In the genomic region with DNA sequence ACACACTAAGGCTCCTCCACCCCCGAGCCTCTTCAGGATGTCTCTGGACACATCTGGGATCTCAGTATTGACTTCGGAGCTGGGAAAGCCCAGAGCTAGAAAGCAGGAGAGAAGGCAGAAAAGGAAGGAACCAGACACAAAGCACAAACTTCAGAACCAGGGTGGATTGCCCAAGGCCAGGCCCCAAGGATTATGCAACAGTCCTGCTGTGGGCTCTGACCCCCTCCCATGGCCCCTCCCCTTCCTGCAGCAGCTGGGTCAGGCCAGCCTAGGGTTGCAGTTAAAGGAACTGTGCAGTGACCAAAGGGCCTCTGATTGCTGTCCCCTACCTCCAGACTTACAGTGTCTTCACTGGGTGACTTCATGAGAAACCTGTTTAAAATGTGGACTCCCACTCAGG, we compare ENCODE assay signal across 1 cellular context.
A peak's percentile ranks its signal among the peaks of the same experiment; 100 is the strongest.
TF ChIP-seq lines count a peak whose summit lies in the region.

No MANE protein-coding gene starts in this region.

TF ChIP-seq in HepG2, 621 proteins besides CTCF, POLR2A, EP300 and RAD21 (continued from another document and continues in another):
- TF ChIP-seq, protein P1, sequence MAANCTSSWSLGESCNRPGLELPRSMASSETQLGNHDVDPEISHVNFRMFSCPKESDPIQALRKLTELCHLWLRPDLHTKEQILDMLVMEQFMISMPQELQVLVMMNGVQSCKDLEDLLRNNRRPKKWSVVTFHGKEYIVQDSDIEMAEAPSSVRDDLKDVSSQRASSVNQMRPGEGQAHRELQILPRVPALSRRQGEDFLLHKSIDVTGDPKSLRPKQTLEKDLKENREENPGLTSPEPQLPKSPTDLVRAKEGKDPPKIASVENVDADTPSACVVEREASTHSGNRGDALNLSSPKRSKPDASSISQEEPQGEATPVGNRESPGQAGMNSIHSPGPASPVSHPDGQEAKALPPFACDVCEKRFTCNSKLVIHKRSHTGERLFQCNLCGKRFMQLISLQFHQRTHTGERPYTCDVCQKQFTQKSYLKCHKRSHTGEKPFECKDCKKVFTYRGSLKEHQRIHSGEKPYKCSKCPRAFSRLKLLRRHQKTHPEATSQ (CRISPR knock-in tag; IDR thresholded peaks at IDR 0.05; ENCODE audit: borderline replicate concordance), result 0 out of 2 replicates have a peak, but pooled peaks have one; percentile 81
- TF ChIP-seq, protein P2, sequence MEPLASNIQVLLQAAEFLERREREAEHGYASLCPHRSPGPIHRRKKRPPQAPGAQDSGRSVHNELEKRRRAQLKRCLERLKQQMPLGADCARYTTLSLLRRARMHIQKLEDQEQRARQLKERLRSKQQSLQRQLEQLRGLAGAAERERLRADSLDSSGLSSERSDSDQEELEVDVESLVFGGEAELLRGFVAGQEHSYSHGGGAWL (CRISPR knock-in tag; IDR thresholded peaks at IDR 0.05), result no peak
- TF ChIP-seq CREM (IDR thresholded peaks at IDR 0.05) (no peak), CREM (CRISPR knock-in tag; IDR thresholded peaks at IDR 0.05) (no peak), HNRNPH1 (optimal IDR thresholded peaks at IDR 0.05; ENCODE audit: low read depth, low read length) (no peak), POLR2G (IDR thresholded peaks at IDR 0.05; ENCODE audit: low read depth, low read length) (0 out of 2 replicates have a peak, but pooled peaks have one; percentile 44), ISX (CRISPR knock-in tag; conservative IDR thresholded peaks at IDR 0.05) (no peak), MIER3 (CRISPR knock-in tag; IDR thresholded peaks at IDR 0.05; ENCODE audit: borderline replicate concordance) (peak; percentile 49; the same call in 1 of the 2 replicates), MZF1 (CRISPR knock-in tag; IDR thresholded peaks at IDR 0.05; ENCODE audit: borderline replicate concordance) (no peak), ZNF781 (CRISPR knock-in tag; IDR thresholded peaks at IDR 0.05; ENCODE audit: borderline replicate concordance, not compliant biosample characterization) (no peak), FOXK2 (IDR thresholded peaks at IDR 0.05) (no peak), RNF2 (conservative IDR thresholded peaks at IDR 0.05; ENCODE audit: low read depth) (no peak), ZBTB3 (CRISPR knock-in tag; IDR thresholded peaks at IDR 0.05; ENCODE audit: borderline replicate concordance, low read depth) (no peak), ETV5 (CRISPR knock-in tag; IDR thresholded peaks at IDR 0.05; ENCODE audit: borderline replicate concordance) (peak; percentile 81), ZSCAN22 (CRISPR knock-in tag; IDR thresholded peaks at IDR 0.05) (no peak), ZNF138 (CRISPR knock-in tag; IDR thresholded peaks at IDR 0.05; ENCODE audit: low read depth) (no peak), RARG (CRISPR knock-in tag; IDR thresholded peaks at IDR 0.05; ENCODE audit: low read depth) (no peak), SUZ12 (IDR thresholded peaks at IDR 0.05; ENCODE audit: low read depth, low read length) (no peak), IRX3 (CRISPR knock-in tag; IDR thresholded peaks at IDR 0.05; ENCODE audit: borderline replicate concordance, low read depth) (no peak), JUNB (CRISPR knock-in tag; IDR thresholded peaks at IDR 0.05; ENCODE audit: borderline replicate concordance) (no peak), SKI (IDR thresholded peaks at IDR 0.05; ENCODE audit: partially characterized antibody) (no peak), ZNF746 (CRISPR knock-in tag; IDR thresholded peaks at IDR 0.05) (no peak), ZNF773 (CRISPR knock-in tag; IDR thresholded peaks at IDR 0.05; ENCODE audit: borderline replicate concordance) (no peak), TSC22D2 (CRISPR knock-in tag; IDR thresholded peaks at IDR 0.05; ENCODE audit: borderline replicate concordance) (no peak), ZBTB7B (CRISPR knock-in tag; IDR thresholded peaks at IDR 0.05) (peak; percentile 65; the same call in 1 of the 2 replicates), THYN1 (CRISPR knock-in tag; IDR thresholded peaks at IDR 0.05; ENCODE audit: borderline replicate concordance, low read depth) (no peak), KDM5B (CRISPR knock-in tag; IDR thresholded peaks at IDR 0.05; ENCODE audit: borderline replicate concordance) (no peak), HNRNPK (IDR thresholded peaks at IDR 0.05; ENCODE audit: low read depth, low read length, poor library complexity, severe bottlenecking) (no peak), PHF21A (CRISPR knock-in tag; IDR thresholded peaks at IDR 0.05) (peak; percentile 42; the same call in 1 of the 2 replicates), ETV6 (CRISPR knock-in tag; conservative IDR thresholded peaks at IDR 0.05) (no peak), ZNF670 (CRISPR knock-in tag; IDR thresholded peaks at IDR 0.05; ENCODE audit: borderline replicate concordance) (peak; percentile 58; the same call in 1 of the 2 replicates), NR1H2 (CRISPR knock-in tag; IDR thresholded peaks at IDR 0.05; ENCODE audit: borderline replicate concordance, low read depth) (no peak), KLF9 (CRISPR knock-in tag; IDR thresholded peaks at IDR 0.05; ENCODE audit: low read depth) (no peak), HNRNPLL (IDR thresholded peaks at IDR 0.05; ENCODE audit: low read depth, low read length, poor library complexity, severe bottlenecking) (no peak), CEBPG (CRISPR knock-in tag; IDR thresholded peaks at IDR 0.05) (peak; percentile 98), WIZ (CRISPR knock-in tag; IDR thresholded peaks at IDR 0.05) (no peak), KAT7 (CRISPR knock-in tag; IDR thresholded peaks at IDR 0.05; ENCODE audit: borderline replicate concordance) (0 out of 2 replicates have a peak, but pooled peaks have one; percentile 40), NFRKB (IDR thresholded peaks at IDR 0.05) (no peak), ZNF883 (CRISPR knock-in tag; IDR thresholded peaks at IDR 0.05; ENCODE audit: not compliant biosample characterization) (no peak), POGZ (CRISPR knock-in tag; IDR thresholded peaks at IDR 0.05) (peak; percentile 65)
- TF ChIP-seq, protein P3, sequence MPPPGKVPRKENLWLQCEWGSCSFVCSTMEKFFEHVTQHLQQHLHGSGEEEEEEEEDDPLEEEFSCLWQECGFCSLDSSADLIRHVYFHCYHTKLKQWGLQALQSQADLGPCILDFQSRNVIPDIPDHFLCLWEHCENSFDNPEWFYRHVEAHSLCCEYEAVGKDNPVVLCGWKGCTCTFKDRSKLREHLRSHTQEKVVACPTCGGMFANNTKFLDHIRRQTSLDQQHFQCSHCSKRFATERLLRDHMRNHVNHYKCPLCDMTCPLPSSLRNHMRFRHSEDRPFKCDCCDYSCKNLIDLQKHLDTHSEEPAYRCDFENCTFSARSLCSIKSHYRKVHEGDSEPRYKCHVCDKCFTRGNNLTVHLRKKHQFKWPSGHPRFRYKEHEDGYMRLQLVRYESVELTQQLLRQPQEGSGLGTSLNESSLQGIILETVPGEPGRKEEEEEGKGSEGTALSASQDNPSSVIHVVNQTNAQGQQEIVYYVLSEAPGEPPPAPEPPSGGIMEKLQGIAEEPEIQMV (CRISPR knock-in tag; IDR thresholded peaks at IDR 0.05; ENCODE audit: low read depth), result no peak
- TF ChIP-seq, protein P4, sequence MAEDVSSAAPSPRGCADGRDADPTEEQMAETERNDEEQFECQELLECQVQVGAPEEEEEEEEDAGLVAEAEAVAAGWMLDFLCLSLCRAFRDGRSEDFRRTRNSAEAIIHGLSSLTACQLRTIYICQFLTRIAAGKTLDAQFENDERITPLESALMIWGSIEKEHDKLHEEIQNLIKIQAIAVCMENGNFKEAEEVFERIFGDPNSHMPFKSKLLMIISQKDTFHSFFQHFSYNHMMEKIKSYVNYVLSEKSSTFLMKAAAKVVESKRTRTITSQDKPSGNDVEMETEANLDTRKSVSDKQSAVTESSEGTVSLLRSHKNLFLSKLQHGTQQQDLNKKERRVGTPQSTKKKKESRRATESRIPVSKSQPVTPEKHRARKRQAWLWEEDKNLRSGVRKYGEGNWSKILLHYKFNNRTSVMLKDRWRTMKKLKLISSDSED (CRISPR knock-in tag; IDR thresholded peaks at IDR 0.05), result no peak
- TF ChIP-seq, protein P5, sequence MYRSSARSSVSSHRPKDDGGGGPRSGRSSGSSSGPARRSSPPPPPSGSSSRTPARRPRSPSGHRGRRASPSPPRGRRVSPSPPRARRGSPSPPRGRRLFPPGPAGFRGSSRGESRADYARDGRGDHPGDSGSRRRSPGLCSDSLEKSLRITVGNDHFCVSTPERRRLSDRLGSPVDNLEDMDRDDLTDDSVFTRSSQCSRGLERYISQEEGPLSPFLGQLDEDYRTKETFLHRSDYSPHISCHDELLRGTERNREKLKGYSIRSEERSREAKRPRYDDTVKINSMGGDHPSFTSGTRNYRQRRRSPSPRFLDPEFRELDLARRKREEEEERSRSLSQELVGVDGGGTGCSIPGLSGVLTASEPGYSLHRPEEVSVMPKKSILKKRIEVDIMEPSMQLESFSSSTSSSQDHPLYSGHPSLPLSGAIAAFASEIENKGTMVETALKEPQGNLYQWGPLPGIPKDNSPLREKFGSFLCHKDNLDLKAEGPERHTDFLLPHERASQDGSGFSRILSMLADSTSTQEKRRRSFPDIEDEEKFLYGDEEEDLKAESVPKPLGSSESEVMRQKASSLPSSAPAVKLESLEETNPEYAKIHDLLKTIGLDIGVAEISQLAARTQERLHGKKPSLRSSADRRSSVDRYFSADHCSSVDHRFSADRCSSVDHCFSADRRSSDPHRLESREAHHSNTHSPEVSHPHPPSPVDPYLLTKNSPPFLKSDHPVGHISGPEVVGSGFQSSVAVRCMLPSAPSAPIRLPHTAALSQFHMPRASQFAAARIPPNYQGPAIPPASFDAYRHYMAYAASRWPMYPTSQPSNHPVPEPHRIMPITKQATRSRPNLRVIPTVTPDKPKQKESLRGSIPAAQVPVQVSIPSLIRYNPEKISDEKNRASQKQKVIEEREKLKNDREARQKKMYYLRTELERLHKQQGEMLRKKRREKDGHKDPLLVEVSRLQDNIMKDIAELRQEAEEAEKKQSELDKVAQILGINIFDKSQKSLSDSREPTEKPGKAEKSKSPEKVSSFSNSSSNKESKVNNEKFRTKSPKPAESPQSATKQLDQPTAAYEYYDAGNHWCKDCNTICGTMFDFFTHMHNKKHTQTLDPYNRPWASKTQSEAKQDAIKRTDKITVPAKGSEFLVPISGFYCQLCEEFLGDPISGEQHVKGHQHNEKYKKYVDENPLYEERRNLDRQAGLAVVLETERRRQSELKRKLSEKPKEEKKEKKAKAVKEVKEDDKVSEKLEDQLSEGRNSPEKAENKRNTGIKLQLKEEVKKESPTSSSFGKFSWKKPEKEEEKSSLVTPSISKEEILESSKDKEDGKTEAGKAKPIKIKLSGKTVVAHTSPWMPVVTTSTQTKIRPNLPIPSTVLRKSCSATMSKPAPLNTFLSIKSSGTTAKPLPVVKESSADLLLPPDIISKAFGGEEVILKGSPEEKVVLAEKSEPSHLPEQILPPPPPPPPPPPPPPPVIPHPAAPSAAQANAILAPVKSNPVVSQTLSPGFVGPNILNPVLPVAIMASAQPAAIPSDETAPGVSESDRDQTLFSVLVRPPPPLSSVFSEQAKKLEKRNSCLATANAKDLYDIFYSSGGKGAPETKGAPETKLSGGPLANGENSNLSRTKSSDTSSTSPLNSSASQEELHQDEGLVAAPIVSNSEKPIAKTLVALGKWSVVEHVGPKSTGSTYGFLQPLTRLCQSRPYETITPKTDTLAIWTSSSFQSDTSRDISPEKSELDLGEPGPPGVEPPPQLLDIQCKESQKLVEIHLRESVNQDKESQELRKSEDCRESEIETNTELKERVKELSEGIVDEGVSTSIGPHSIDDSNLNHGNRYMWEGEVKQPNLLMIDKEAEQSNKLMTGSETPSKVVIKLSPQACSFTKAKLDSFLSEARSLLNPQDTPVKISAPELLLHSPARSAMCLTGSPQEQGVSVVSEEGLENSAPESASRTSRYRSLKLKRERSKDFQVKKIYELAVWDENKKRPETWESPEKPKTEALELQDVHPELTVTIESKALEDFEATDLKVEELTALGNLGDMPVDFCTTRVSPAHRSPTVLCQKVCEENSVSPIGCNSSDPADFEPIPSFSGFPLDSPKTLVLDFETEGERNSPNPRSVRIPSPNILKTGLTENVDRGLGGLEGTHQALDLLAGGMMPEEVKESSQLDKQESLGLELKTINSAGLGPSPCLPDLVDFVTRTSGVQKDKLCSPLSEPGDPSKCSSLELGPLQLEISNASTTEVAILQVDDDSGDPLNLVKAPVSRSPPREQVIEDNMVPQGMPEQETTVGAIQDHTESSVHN (CRISPR knock-in tag; IDR thresholded peaks at IDR 0.05), result no peak
- TF ChIP-seq, protein P6, sequence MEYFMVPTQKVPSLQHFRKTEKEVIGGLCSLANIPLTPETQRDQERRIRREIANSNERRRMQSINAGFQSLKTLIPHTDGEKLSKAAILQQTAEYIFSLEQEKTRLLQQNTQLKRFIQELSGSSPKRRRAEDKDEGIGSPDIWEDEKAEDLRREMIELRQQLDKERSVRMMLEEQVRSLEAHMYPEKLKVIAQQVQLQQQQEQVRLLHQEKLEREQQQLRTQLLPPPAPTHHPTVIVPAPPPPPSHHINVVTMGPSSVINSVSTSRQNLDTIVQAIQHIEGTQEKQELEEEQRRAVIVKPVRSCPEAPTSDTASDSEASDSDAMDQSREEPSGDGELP (IDR thresholded peaks at IDR 0.05; ENCODE audit: borderline replicate concordance, low read depth), result peak; percentile 92
- TF ChIP-seq, protein P7, sequence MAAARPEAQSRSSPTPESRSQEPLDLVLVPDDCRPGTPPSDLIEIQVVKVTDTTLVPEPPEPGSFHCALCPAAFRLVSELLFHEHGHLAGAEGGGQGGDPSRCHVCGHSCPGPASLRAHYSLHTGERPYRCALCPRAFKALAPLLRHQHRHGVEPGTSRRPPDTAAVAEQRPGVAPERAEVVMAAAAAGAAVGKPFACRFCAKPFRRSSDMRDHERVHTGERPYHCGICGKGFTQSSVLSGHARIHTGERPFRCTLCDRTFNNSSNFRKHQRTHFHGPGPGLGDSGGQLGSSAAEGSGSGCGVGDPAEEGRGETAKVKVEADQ (CRISPR knock-in tag; IDR thresholded peaks at IDR 0.05; ENCODE audit: borderline replicate concordance), result no peak
- TF ChIP-seq, protein P8, sequence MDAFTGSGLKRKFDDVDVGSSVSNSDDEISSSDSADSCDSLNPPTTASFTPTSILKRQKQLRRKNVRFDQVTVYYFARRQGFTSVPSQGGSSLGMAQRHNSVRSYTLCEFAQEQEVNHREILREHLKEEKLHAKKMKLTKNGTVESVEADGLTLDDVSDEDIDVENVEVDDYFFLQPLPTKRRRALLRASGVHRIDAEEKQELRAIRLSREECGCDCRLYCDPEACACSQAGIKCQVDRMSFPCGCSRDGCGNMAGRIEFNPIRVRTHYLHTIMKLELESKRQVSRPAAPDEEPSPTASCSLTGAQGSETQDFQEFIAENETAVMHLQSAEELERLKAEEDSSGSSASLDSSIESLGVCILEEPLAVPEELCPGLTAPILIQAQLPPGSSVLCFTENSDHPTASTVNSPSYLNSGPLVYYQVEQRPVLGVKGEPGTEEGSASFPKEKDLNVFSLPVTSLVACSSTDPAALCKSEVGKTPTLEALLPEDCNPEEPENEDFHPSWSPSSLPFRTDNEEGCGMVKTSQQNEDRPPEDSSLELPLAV (CRISPR knock-in tag; conservative IDR thresholded peaks at IDR 0.05; ENCODE audit: low read depth), result no peak
- TF ChIP-seq, protein P9, sequence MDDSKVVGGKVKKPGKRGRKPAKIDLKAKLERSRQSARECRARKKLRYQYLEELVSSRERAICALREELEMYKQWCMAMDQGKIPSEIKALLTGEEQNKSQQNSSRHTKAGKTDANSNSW (CRISPR knock-in tag; IDR thresholded peaks at IDR 0.05; ENCODE audit: borderline replicate concordance), result no peak
